9 cellular contexts compared by ENCODE assay signal in the genomic region with DNA sequence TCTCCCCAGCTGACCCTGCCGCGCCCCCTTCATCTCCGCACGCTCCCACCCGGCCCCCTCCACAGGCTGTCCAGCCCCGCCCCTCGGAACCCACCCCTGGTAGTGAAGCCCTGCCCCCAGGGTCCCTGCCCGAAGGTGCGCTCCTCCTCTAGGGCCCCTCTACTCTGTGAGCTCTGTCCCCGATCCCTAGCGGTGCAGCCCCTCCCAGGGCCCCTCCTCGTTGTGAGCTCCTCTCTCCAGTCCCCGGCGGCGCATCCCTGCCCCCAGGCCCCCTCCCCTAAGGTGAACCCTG. TPM values are rescaled to one million over a fixed set of nuclear protein-coding genes. Genes with fewer than 3 reads are reported as not detected.
DNase-seq lines count a peak whose midpoint lies in the region; ATAC-seq and TF ChIP-seq lines count a peak whose summit lies in the region.
"Had no signal": no experiment of that assay in that cellular context is flagged by ENCODE, and none has a peak within 500 bp of the region (broad histone marks: within the 10 kb centered on the region; RNA-seq: fewer than 3 reads in every experiment).

No MANE protein-coding gene starts in this region.

- H3K27me3 ChIP-seq in CD4-positive, alpha-beta T cell (ENCODE audit: control insufficient read depth, insufficient read depth, low read length), result peaks cover 11% of the 10 kb centered on the region
- H3K27me3 ChIP-seq in osteoblast (ENCODE audit: insufficient read depth, low read length), result peaks cover 20% of the 10 kb centered on the region

- ATAC-seq in CD4-positive, alpha-beta T cell (ENCODE audit: poor library complexity), result no peak
- ATAC-seq in HG03521 (IDR thresholded peaks at IDR 0.05; ENCODE audit: unreplicated experiment), result no peak

- H3K27ac Mint-ChIP-seq in CD4-positive, alpha-beta T cell, result no peak overlapping the region
- H3K27ac Mint-ChIP-seq in T-helper 1 cell treated with Interleukin-12 subunit alpha and Interleukin-12 subunit beta and Interleukin-4 antibody, amounts not matched to agents 30 μg/mL and 1 μg/mL, for 36 hours, result no peak overlapping the region

- no peaks in the 10 kb centered on the region for H3K79me2 ChIP-seq in osteoblast (ENCODE audit: insufficient read depth, low read length)

- intact Hi-C loops in CD4-positive, alpha-beta T cell (cut with DNase I, micrococcal nuclease), result loop anchor here (2.0 to 10.0 kb wide), 3 partner anchors 19 to 1085 kb away; partner anchors contain the start of genes FASTKD3 (in 1 of the 2) and MTRR (in 1 of the 2)

- TF ChIP-seq CTCF in CD4-positive, alpha-beta T cell (IDR thresholded peaks at IDR 0.05), result no peak
- TF ChIP-seq CTCF in fibroblast of the aortic adventitia (IDR thresholded peaks at IDR 0.05; ENCODE audit: insufficient read depth, low read length) (no peak), osteoblast (IDR thresholded peaks at IDR 0.05; ENCODE audit: extremely low read depth, low read depth, low read length) (no peak)

- peak overlapping the region; percentile 91 for H3K4me3 Mint-ChIP-seq in CD4-positive, alpha-beta T cell
- peak overlapping the region; percentile 74 for H3K4me3 Mint-ChIP-seq in T-helper 1 cell treated with Interleukin-12 subunit alpha and Interleukin-12 subunit beta and Interleukin-4 antibody, amounts not matched to agents 30 μg/mL and 1 μg/mL, for 36 hours

- no peaks in the 10 kb centered on the region for H3K9me3 ChIP-seq in CD4-positive, alpha-beta T cell (ENCODE audit: control insufficient read depth, low read length)
- no peaks in the 10 kb centered on the region for H3K9me3 ChIP-seq in osteoblast (ENCODE audit: low read depth, low read length)

- no peak for DNase-seq in CD4-positive, alpha-beta T cell
- DNase-seq in fibroblast of the aortic adventitia (ENCODE audit: low read depth) (no peak), osteoblast (ENCODE audit: insufficient read length, low spot score, missing footprints) (peak; percentile 53), amniotic stem cell (lab: John Stamatoyannopoulos, UW) (no peak), SIG-M5 (lab: John Stamatoyannopoulos, UW) (no peak), GOT3 (lab: John Stamatoyannopoulos, UW) (no peak)

- POLR2A ChIA-PET in CD4-positive, alpha-beta T cell (lab: Charles Lee), result interaction anchor here (1.0 to 2.2 kb wide), 2 partner anchors 19 to 1217 kb away, joined by 3 to 17 read pairs; partner anchors contain the start of genes FASTKD3, MTRR, NSUN2 and SRD5A1

- peaks cover 31% of the 10 kb centered on the region for H3K27me3 Mint-ChIP-seq in CD4-positive, alpha-beta T cell
- H3K27me3 Mint-ChIP-seq in T-helper 1 cell treated with Interleukin-12 subunit alpha and Interleukin-12 subunit beta and Interleukin-4 antibody, amounts not matched to agents 30 μg/mL and 1 μg/mL, for 36 hours (ENCODE audit: low read depth), result peaks cover 47% of the 10 kb centered on the region

- H3K4me1 ChIP-seq in osteoblast (ENCODE audit: insufficient read depth, low read length), result peaks cover 3% of the 10 kb centered on the region

- H3K4me1 Mint-ChIP-seq in CD4-positive, alpha-beta T cell (ENCODE audit: low read depth), result peaks cover 23% of the 10 kb centered on the region
- peaks cover 14% of the 10 kb centered on the region for H3K4me1 Mint-ChIP-seq in T-helper 1 cell treated with Interleukin-12 subunit alpha and Interleukin-12 subunit beta and Interleukin-4 antibody, amounts not matched to agents 30 μg/mL and 1 μg/mL, for 36 hours (ENCODE audit: low read depth)

- H3K36me3 ChIP-seq in osteoblast (ENCODE audit: insufficient read depth, low read length), result no peaks in the 10 kb centered on the region

- H3K36me3 Mint-ChIP-seq in CD4-positive, alpha-beta T cell (ENCODE audit: low read depth), result no peaks in the 10 kb centered on the region
- no peaks in the 10 kb centered on the region for H3K36me3 Mint-ChIP-seq in T-helper 1 cell treated with Interleukin-12 subunit alpha and Interleukin-12 subunit beta and Interleukin-4 antibody, amounts not matched to agents 30 μg/mL and 1 μg/mL, for 36 hours (ENCODE audit: low read depth)

- H3K4me2 ChIP-seq in osteoblast (ENCODE audit: insufficient read depth, low read length), result peak overlapping the region; percentile 68

- no peaks in the 10 kb centered on the region for H4K20me1 ChIP-seq in osteoblast (ENCODE audit: insufficient read depth, low read length)

- peak overlapping the region; percentile 51 for H2AFZ ChIP-seq in osteoblast (ENCODE audit: low read length)

- no peaks in the 10 kb centered on the region for H3K9me3 Mint-ChIP-seq in CD4-positive, alpha-beta T cell
- H3K9me3 Mint-ChIP-seq in T-helper 1 cell treated with Interleukin-12 subunit alpha and Interleukin-12 subunit beta and Interleukin-4 antibody, amounts not matched to agents 30 μg/mL and 1 μg/mL, for 36 hours, result peaks cover 8% of the 10 kb centered on the region

- H3K27ac ChIP-seq in CD4-positive, alpha-beta T cell (ENCODE audit: low read depth, low read length), result no peak overlapping the region
- H3K27ac ChIP-seq in osteoblast (ENCODE audit: low read depth, low read length), result no peak overlapping the region

- CTCF ChIA-PET in CD4-positive, alpha-beta T cell (lab: Charles Lee), result interaction anchor here (1.2 to 1.8 kb wide), 3 partner anchors 10 to 34 kb away, joined by 3 to 6 read pairs (median 3); no protein-coding TSS in a partner anchor

- H3K4me3 ChIP-seq in fibroblast of the aortic adventitia (ENCODE audit: low read depth, low read length), result peak overlapping the region; percentile 33
- H3K4me3 ChIP-seq in osteoblast (ENCODE audit: insufficient read depth, low read length), result peak overlapping the region; percentile 33

RNA-seq across cellular contexts. Expression of gene CFAP90, which starts 0.7 kb away (rescaled TPM):
- not detected for total RNA-seq in CD4-positive, alpha-beta T cell
- not detected in 2 replicates for total RNA-seq in fibroblast of the aortic adventitia (ENCODE audit: low replicate concordance)
- total RNA-seq in osteoblast, result 0.59 and 1.1 TPM in 2 replicates
- total RNA-seq: RPMI7951 had no signal

RNA-seq across cellular contexts. Expression of gene FASTKD3, which starts 18.6 kb away (rescaled TPM):
- total RNA-seq in CD4-positive, alpha-beta T cell, result 1 to 10 TPM; 2.6 to 3.4 TPM
- total RNA-seq in fibroblast of the aortic adventitia (ENCODE audit: low replicate concordance) (5.4 and 12.1 TPM in 2 replicates), osteoblast (10.9 and 13.6 TPM in 2 replicates)

RNA-seq across cellular contexts. Expression of gene MTRR, which starts 18.8 kb away (rescaled TPM):
- total RNA-seq in CD4-positive, alpha-beta T cell, result 10 to 100 TPM; 74.6 to 77.5 TPM
- total RNA-seq in fibroblast of the aortic adventitia (ENCODE audit: low replicate concordance) (21.6 and 40.3 TPM in 2 replicates), osteoblast (36.2 and 36.6 TPM in 2 replicates)
